ENCODE assay signal across 8 cellular contexts in the genomic region with DNA sequence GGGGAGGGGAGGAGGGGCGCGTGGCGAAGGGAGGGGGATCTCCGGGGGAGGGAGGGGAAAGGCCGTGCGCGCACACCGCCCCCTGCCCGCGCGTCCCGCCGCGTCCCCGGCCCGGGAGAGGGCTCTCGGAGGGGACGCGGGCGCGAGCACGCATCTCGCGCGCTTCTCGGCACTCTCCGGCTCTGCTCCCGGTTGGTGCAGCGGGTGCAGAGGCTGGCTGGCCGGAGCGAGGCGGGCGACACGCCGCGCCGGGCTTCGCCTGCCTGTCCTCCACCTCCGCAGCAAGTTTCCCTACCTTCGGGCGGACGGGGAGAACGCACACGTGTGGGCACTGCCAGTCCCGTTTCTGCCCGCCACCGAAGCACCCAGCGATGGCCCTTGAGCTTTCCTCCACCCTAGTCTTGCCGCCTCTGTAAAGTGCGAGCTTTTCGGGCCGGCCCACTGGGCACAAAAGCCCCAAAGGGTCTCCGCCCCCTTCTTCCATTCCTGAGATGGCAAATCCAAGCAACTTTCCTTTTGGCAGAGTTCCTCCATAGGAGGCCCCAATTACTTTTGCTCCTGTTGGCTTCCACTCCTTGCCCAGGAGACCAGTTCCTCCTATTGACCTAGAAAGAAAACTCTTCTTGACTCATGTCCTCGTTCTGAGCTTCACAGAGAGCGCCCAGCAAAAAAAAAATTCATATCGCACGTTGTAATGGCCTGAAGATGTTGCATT. TPM values are rescaled to one million over a fixed set of nuclear protein-coding genes. Genes with fewer than 3 reads are reported as not detected.
DNase-seq lines count a peak whose midpoint lies in the region; ATAC-seq and TF ChIP-seq lines count a peak whose summit lies in the region.

No MANE protein-coding gene starts in this region.

- no peaks in the 10 kb centered on the region for H3K27me3 Mint-ChIP-seq in neural crest cell (ENCODE audit: low read depth)

- peak overlapping the region; percentile 92 for H3K27ac ChIP-seq in temporal lobe (ENCODE audit: low read depth, low read length)

- H3K36me3 Mint-ChIP-seq in neural crest cell (ENCODE audit: low read depth) = peaks cover 14% of the 10 kb centered on the region

- peaks cover 44% of the 10 kb centered on the region for H3K4me1 Mint-ChIP-seq in neural crest cell

- H3K4me3 Mint-ChIP-seq in neural crest cell = peak overlapping the region; percentile 91

- peak; percentile 45 for ATAC-seq in GM21381 (IDR thresholded peaks at IDR 0.05; ENCODE audit: unreplicated experiment)

- H3K4me3 ChIP-seq in foreskin fibroblast (ENCODE audit: low read depth in 1 of 2, low read length in 2 of 2) = peak overlapping the region; percentile 78 to 81

- DNase-seq in D341Med (ENCODE audit: low spot score) = peak; percentile 98
- DNase-seq in HS-5 (ENCODE audit: low read depth) = peak; percentile 26
- DNase-seq in activated gamma-delta T cell (lab: John Stamatoyannopoulos, UW) = peak; percentile 80
- DNase-seq in foreskin fibroblast = peak; percentile 75 to 91
- DNase-seq in neural crest cell (ENCODE audit: low read depth, low spot score) = peak; percentile 77

- TF ChIP-seq CTCF in foreskin fibroblast (IDR thresholded peaks at IDR 0.05; ENCODE audit: low read depth, low read length) = no peak
- no peak for TF ChIP-seq CTCF in neural crest cell (conservative IDR thresholded peaks at IDR 0.05)

- no peaks in the 10 kb centered on the region for H3K9me3 Mint-ChIP-seq in neural crest cell

- peak overlapping the region; percentile 74 for H3K27ac Mint-ChIP-seq in neural crest cell (ENCODE audit: unreplicated experiment)

TF ChIP-seq in PFSK-1, 5 proteins besides CTCF, POLR2A, EP300 and RAD21:
- TF ChIP-seq, protein P1, sequence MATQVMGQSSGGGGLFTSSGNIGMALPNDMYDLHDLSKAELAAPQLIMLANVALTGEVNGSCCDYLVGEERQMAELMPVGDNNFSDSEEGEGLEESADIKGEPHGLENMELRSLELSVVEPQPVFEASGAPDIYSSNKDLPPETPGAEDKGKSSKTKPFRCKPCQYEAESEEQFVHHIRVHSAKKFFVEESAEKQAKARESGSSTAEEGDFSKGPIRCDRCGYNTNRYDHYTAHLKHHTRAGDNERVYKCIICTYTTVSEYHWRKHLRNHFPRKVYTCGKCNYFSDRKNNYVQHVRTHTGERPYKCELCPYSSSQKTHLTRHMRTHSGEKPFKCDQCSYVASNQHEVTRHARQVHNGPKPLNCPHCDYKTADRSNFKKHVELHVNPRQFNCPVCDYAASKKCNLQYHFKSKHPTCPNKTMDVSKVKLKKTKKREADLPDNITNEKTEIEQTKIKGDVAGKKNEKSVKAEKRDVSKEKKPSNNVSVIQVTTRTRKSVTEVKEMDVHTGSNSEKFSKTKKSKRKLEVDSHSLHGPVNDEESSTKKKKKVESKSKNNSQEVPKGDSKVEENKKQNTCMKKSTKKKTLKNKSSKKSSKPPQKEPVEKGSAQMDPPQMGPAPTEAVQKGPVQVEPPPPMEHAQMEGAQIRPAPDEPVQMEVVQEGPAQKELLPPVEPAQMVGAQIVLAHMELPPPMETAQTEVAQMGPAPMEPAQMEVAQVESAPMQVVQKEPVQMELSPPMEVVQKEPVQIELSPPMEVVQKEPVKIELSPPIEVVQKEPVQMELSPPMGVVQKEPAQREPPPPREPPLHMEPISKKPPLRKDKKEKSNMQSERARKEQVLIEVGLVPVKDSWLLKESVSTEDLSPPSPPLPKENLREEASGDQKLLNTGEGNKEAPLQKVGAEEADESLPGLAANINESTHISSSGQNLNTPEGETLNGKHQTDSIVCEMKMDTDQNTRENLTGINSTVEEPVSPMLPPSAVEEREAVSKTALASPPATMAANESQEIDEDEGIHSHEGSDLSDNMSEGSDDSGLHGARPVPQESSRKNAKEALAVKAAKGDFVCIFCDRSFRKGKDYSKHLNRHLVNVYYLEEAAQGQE (IDR thresholded peaks at IDR 0.05; ENCODE audit: insufficient read depth in 1 of 2, low read depth in 2 of 2, low read length in 2 of 2) = no peak
- TF ChIP-seq POLR2AphosphoS5 (IDR thresholded peaks at IDR 0.05; ENCODE audit: low read depth, low read length) = 0 out of 2 replicates have a peak, but pooled peaks have one; percentile 9
- no peak for TF ChIP-seq SIN3A (IDR thresholded peaks at IDR 0.05; ENCODE audit: borderline replicate concordance, insufficient read depth, low read length)

RNA-seq across cellular contexts. Expression of gene CSAD, which starts 0.4 kb away (rescaled TPM):
- 11.7 TPM for polyA plus RNA-seq in PFSK-1 (2012; ENCODE audit: insufficient read length, low read depth)
- 22.1 and 26.5 TPM in 2 replicates for total RNA-seq in neural crest cell
- total RNA-seq in temporal lobe = 14.5 TPM

RNA-seq across cellular contexts. Expression of gene ZNF740, which starts 0.6 kb away (rescaled TPM):
- 21.7 TPM for polyA plus RNA-seq in PFSK-1 (2012; ENCODE audit: insufficient read length, low read depth)
- 52.7 and 59.6 TPM in 2 replicates for total RNA-seq in neural crest cell
- total RNA-seq in temporal lobe = 15.5 TPM

RNA-seq across cellular contexts. Expression of gene ITGB7, which starts 26.0 kb away (rescaled TPM):
- not detected for polyA plus RNA-seq in PFSK-1 (2012; ENCODE audit: insufficient read length, low read depth)
- total RNA-seq in neural crest cell = not detected in 2 replicates
- total RNA-seq in temporal lobe = 0.25 TPM

RNA-seq across cellular contexts. Expression of gene RARG, which starts 50.9 kb away (rescaled TPM):
- polyA plus RNA-seq in PFSK-1 (2012; ENCODE audit: insufficient read length, low read depth) = 16.4 TPM
- total RNA-seq in neural crest cell = 5.4 and 5.9 TPM in 2 replicates
- total RNA-seq in temporal lobe = 1.7 TPM

Comparison
In these comparisons a context has a peak if more than half of its experiments do, and no peak if none do; other contexts are left out.
1. Peak in every context shown above with its lines: DNase-seq, ATAC-seq, H3K4me3 ChIP-seq and H3K27ac ChIP-seq.
2. DNase-seq: peak in every context shown above with its lines; median percentile 98 in D341Med; 83 in foreskin fibroblast; 80 in activated gamma-delta T cell; 77 in neural crest cell; 26 in HS-5.